1 cellular context compared by ENCODE assay signal in the genomic region with DNA sequence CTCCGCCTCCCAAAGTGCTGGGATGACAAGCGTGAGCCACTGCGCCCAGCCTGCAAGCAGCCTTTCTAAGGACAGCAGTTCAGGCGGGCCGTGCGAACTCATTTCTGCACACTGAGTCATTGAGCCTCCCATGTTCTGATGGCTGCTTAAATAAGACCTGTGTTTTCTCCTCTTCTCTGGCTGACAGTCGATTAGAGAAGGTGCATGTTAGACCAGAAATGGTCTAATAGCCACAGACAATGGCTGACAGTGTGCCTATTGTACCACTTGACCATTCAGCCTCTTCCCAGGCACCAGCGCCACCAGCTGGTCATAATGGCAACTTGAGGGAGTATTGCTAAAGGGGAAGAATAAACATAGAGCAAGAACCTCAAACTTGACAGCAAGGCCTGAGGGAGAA.
TF ChIP-seq lines count a peak whose summit lies in the region.

No MANE protein-coding gene starts in this region.

TF ChIP-seq in H1, 55 proteins besides CTCF, POLR2A, EP300 and RAD21:
- TF ChIP-seq YY1 (IDR thresholded peaks at IDR 0.05; ENCODE audit: low read depth, low read length) (peak; percentile 85), SRF (IDR thresholded peaks at IDR 0.05; ENCODE audit: low read depth, low read length) (no peak)
TF ChIP-seq in H1: peak in this region for 1.
